25 cellular contexts compared by ENCODE assay signal in the genomic region with DNA sequence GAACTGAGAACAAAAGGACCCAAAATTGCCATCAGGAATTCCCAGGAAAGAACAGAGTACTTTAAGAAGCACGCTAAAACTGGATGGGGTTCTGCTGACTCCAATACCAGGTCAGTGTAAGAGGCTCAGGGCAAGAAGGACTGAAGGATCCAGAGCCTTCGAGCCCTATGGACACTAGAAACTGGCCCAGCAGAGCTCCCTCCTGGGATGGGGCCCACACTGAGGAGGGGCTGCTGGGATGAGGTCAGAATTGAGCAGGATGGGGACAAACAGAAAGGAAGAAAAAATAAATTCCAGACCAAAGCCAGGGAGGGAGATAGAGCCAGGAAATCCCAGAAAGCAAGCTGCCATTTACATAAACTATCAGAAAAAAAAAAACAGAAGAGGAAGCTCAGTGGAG.
"Had no signal": no experiment of that assay in that cellular context is flagged by ENCODE, and none has a peak within 500 bp of the region (broad histone marks: within the 10 kb centered on the region; RNA-seq: fewer than 3 reads in every experiment).

No MANE protein-coding gene starts in this region.

- H3K27ac ChIP-seq: ascending aorta, body of pancreas, PC-9, WERI-Rb-1 had no signal

- H3K4me3 ChIP-seq: ascending aorta, body of pancreas, MG63, PC-9 had no signal

- H3K9me3 ChIP-seq: ascending aorta, body of pancreas had no signal

- H3K36me3 ChIP-seq: ascending aorta, MG63, WERI-Rb-1 had no signal

- H3K27ac Mint-ChIP-seq: activated CD8-positive, alpha-beta T cell treated with anti-CD3 and anti-CD28 coated beads for 36 hours; activated naive CD4-positive, alpha-beta T cell treated with anti-CD3 and anti-CD28 coated beads, Interleukin-2, amount 50 U/mL, for 72 hours; activated naive CD8-positive, alpha-beta T cell treated with anti-CD3 and anti-CD28 coated beads, Interleukin-2, amount 50 U/mL, for 24 hours; T-helper 1 cell treated with Interleukin-12 subunit alpha and Interleukin-12 subunit beta and Interleukin-4 antibody, amounts not matched to agents 30 μg/mL and 1 μg/mL, for 36 hours had no signal

- H3K4me2 ChIP-seq: PC-9 had no signal

- H3K9me3 Mint-ChIP-seq: central memory CD8-positive, alpha-beta T cell had no signal

- H3K4me3 Mint-ChIP-seq: activated CD8-positive, alpha-beta T cell treated with anti-CD3 and anti-CD28 coated beads for 36 hours; activated naive CD8-positive, alpha-beta T cell treated with anti-CD3 and anti-CD28 coated beads, Interleukin-2, amount 50 U/mL, for 24 hours; central memory CD8-positive, alpha-beta T cell; T-helper 1 cell treated with Interleukin-12 subunit alpha and Interleukin-12 subunit beta and Interleukin-4 antibody, amounts not matched to agents 30 μg/mL and 1 μg/mL, for 36 hours had no signal

- H3K27me3 ChIP-seq: ascending aorta, body of pancreas, MG63 had no signal

- DNase-seq: activated CD4-positive, alpha-beta T cell treated with anti-CD3 and anti-CD28 coated beads for 4 hours; activated CD8-positive, alpha-beta memory T cell treated with anti-CD3 and anti-CD28 coated beads, Interleukin-2, amount 50 U/mL, for 4 hours; activated CD8-positive, alpha-beta T cell treated with anti-CD3 and anti-CD28 coated beads for 36 hours; activated effector memory CD4-positive, alpha-beta T cell treated with Interleukin-2 at 50 U/mL for 16 hours; activated naive CD4-positive, alpha-beta T cell treated with Interleukin-2 at 50 U/mL for 16 hours; activated naive CD8-positive, alpha-beta T cell treated with anti-CD3 and anti-CD28 coated beads, Interleukin-2, amount 50 U/mL, for 24 hours; activated T-cell treated with anti-CD3 and anti-CD28 coated beads, Interleukin-2, amount 50 U/mL, for 1 hour; amniotic stem cell; body of pancreas; MG63; MV-4-11; NCI-H1092 treated with DMSO at 0.1 percent for 48 hours; NCI-H1417 treated with DMSO at 0.1 percent for 48 hours; NCI-H1694; NCI-H2029 treated with DMSO at 0.1 percent for 48 hours; NCI-H524; PC-9; SHP77 treated with DMSO at 0.1 percent for 48 hours; T-helper 9 cell; WERI-Rb-1 had no signal

- ATAC-seq: activated CD4-positive, CD25-positive, alpha-beta regulatory T cell treated with anti-CD3 and anti-CD28 coated beads, Interleukin-2, amount 50 U/mL, for 24 hours; activated CD8-positive, alpha-beta T cell treated with anti-CD3 and anti-CD28 coated beads for 36 hours; activated naive CD4-positive, alpha-beta T cell treated with anti-CD3 and anti-CD28 coated beads, Interleukin-2, amount 50 U/mL, for 72 hours; activated naive CD8-positive, alpha-beta T cell treated with anti-CD3 and anti-CD28 coated beads, Interleukin-2, amount 50 U/mL, for 24 hours; body of pancreas had no signal

- H3K4me1 ChIP-seq: ascending aorta, body of pancreas had no signal

- H2AFZ ChIP-seq: PC-9 had no signal
